Comparison of ENCODE assay signal across 15 cellular contexts in the genomic region with DNA sequence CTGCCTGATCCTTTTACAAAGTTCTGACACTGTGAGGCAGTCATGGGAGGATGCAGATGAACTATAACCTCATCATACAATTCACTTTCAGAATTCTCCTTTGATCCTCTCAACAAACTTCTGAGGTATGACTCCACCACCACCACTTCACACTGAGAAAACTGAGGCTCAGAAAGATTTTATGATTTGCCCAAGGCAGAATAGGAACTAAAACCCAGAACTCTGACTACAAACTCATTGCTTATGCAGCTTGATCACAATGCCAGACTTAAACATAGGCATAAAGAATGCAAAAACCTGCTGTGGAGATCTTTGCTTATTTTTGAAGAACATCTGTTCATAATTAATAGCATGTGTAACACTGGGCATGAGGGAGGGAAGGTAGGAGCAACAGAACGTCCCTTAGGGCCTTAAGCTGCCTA. TPM values are rescaled to one million over a fixed set of nuclear protein-coding genes. Genes with fewer than 3 reads are reported as not detected.
DNase-seq lines count a peak whose midpoint lies in the region; ATAC-seq and TF ChIP-seq lines count a peak whose summit lies in the region.
"Had no signal": no experiment of that assay in that cellular context is flagged by ENCODE, and none has a peak within 500 bp of the region (broad histone marks: within the 10 kb centered on the region; RNA-seq: fewer than 3 reads in every experiment).

No MANE protein-coding gene starts in this region.

- H3K4me3 Mint-ChIP-seq in activated naive CD8-positive, alpha-beta T cell, result no peak overlapping the region
- no peak overlapping the region for H3K4me3 Mint-ChIP-seq in activated naive CD8-positive, alpha-beta T cell treated with anti-CD3 and anti-CD28 coated beads, Interleukin-2, amount 50 U/mL, for 24 hours
- no peak overlapping the region for H3K4me3 Mint-ChIP-seq in chondrocyte (ENCODE audit: unreplicated experiment)
- no peak overlapping the region for H3K4me3 Mint-ChIP-seq in stimulated activated naive B cell treated with anti-CD40 and anti-IgM and Interleukin-4, amounts not matched to agents 10 μg/mL and 1 μg/mL and 100 μg/mL, for 72 hours
- H3K4me3 Mint-ChIP-seq: GM23338 had no signal

- no peaks in the 10 kb centered on the region for H3K36me3 ChIP-seq in IMR-90 (ENCODE audit: control insufficient read depth, insufficient read depth, low read length)

- no peak for ATAC-seq in activated naive CD8-positive, alpha-beta T cell treated with anti-CD3 and anti-CD28 coated beads, Interleukin-2, amount 50 U/mL, for 24 hours
- ATAC-seq in IMR-90 (ENCODE audit: low read depth) (peak; percentile 89), GM21619 (IDR thresholded peaks at IDR 0.05; ENCODE audit: unreplicated experiment) (no peak)
- ATAC-seq in stimulated activated naive B cell treated with anti-CD40 and anti-IgM and Interleukin-4, amounts not matched to agents 10 μg/mL and 1 μg/mL and 100 μg/mL, for 72 hours (replicated peaks), result peak; percentile 54 to 75
- ATAC-seq: GM23338, Panc1 had no signal

- H3K4me3 ChIP-seq in IMR-90 (ENCODE audit: insufficient read depth, low read depth, low read length), result no peak overlapping the region
- H3K4me3 ChIP-seq: GM23338 had no signal

- H3K4me1 ChIP-seq in IMR-90 (ENCODE audit: control insufficient read depth, insufficient read depth, low read length), result peaks cover 6% of the 10 kb centered on the region

- peaks cover 3% of the 10 kb centered on the region for H3K36me3 Mint-ChIP-seq in activated naive CD8-positive, alpha-beta T cell
- H3K36me3 Mint-ChIP-seq in activated naive CD8-positive, alpha-beta T cell treated with anti-CD3 and anti-CD28 coated beads, Interleukin-2, amount 50 U/mL, for 24 hours (ENCODE audit: low read depth), result peaks cover 4% of the 10 kb centered on the region
- no peaks in the 10 kb centered on the region for H3K36me3 Mint-ChIP-seq in chondrocyte (ENCODE audit: low read depth)
- peaks cover 19 to 28% of the 10 kb centered on the region in 2 donors for H3K36me3 Mint-ChIP-seq in stimulated activated naive B cell treated with anti-CD40 and anti-IgM and Interleukin-4, amounts not matched to agents 10 μg/mL and 1 μg/mL and 100 μg/mL, for 72 hours

- no CpG with 5 or more reads among the region's 1 CpG for WGBS in IMR-90 (ENCODE audit: extremely low coverage in 2 of 2, insufficient read length in 1 of 2), 2 experiments

- H4K91ac ChIP-seq in IMR-90 (ENCODE audit: insufficient read depth, low read depth, low read length), result no peak overlapping the region

- H2AK5ac ChIP-seq in IMR-90 (ENCODE audit: low read depth, low read length), result no peak overlapping the region

- TF ChIP-seq POLR2A in IMR-90 (IDR thresholded peaks at IDR 0.05; ENCODE audit: low read depth, low read length), result no peak

- no peaks in the 10 kb centered on the region for H3K9me3 Mint-ChIP-seq in activated naive CD8-positive, alpha-beta T cell (ENCODE audit: low read depth)
- H3K9me3 Mint-ChIP-seq in activated naive CD8-positive, alpha-beta T cell treated with anti-CD3 and anti-CD28 coated beads, Interleukin-2, amount 50 U/mL, for 24 hours, result no peaks in the 10 kb centered on the region
- H3K9me3 Mint-ChIP-seq in chondrocyte (ENCODE audit: low read depth), result no peaks in the 10 kb centered on the region
- no peaks in the 10 kb centered on the region for H3K9me3 Mint-ChIP-seq in stimulated activated naive B cell treated with anti-CD40 and anti-IgM and Interleukin-4, amounts not matched to agents 10 μg/mL and 1 μg/mL and 100 μg/mL, for 72 hours
- H3K9me3 Mint-ChIP-seq: GM23338 had no signal

- no TSS peak for BruUV-seq in IMR-90 (replicated peaks; lab: Mats Ljungman, UMichigan)

- CTCF ChIA-PET in IMR-90 (lab: Yijun Ruan, JAX), result interaction anchor here (0.9 to 1.3 kb wide), 3 partner anchors 11 to 162 kb away, joined by 3 to 5 read pairs (median 3); no protein-coding TSS in a partner anchor

- H3K14ac ChIP-seq in IMR-90 (replicated peaks; ENCODE audit: low read depth, low read length), result no peak overlapping the region

- intact Hi-C loops in IMR-90 (cut with micrococcal nuclease), result no loop called here

- TF ChIP-seq RAD21 in IMR-90 (IDR thresholded peaks at IDR 0.05; ENCODE audit: low read length), result no peak

- no peak overlapping the region for H4K5ac ChIP-seq in IMR-90 (ENCODE audit: low read depth, low read length)

- no peaks in the 10 kb centered on the region; the same call in 1 of the 2 replicates for H3K9me1 ChIP-seq in IMR-90 (ENCODE audit: insufficient read depth, low read length)

- no peak overlapping the region for H2BK20ac ChIP-seq in IMR-90 (ENCODE audit: low read depth, low read length)

- no peaks in the 10 kb centered on the region for H3K27me3 ChIP-seq in IMR-90 (ENCODE audit: control insufficient read depth, insufficient read depth, low read length)

- H4K8ac ChIP-seq in IMR-90 (ENCODE audit: low read depth in 2 of 2, low read length in 2 of 2), result no peak overlapping the region

- H3K79me1 ChIP-seq in IMR-90 (ENCODE audit: low read depth in 1 of 2, low read length in 2 of 2), result peaks cover 33 to 47% of the 10 kb centered on the region in 2 experiments

- H3K56ac ChIP-seq in IMR-90 (ENCODE audit: extremely low read depth, insufficient read depth, low read length), result no peak overlapping the region

- H3K9me3 ChIP-seq in IMR-90 (ENCODE audit: control insufficient read depth, insufficient read depth, low read length), result no peaks in the 10 kb centered on the region

- no peak overlapping the region for H2BK5ac ChIP-seq in IMR-90 (ENCODE audit: low read depth, low read length, poor library complexity, severe bottlenecking)

- H2AK9ac ChIP-seq in IMR-90 (replicated peaks; ENCODE audit: low read depth, low read length, poor library complexity), result no peak overlapping the region

- peak overlapping the region; percentile 0; the same call in 1 of the 2 replicates for H3K4me2 ChIP-seq in IMR-90 (ENCODE audit: low read depth, low read length)
- H3K4me2 ChIP-seq: GM23338 had no signal

- H4K20me1 ChIP-seq in IMR-90 (ENCODE audit: insufficient read depth, low read length), result peaks cover 19% of the 10 kb centered on the region

- no peak overlapping the region for H3K18ac ChIP-seq in IMR-90 (ENCODE audit: low read depth, low read length)

- no peak overlapping the region for H3K9ac ChIP-seq in IMR-90 (ENCODE audit: low read depth, low read length)

- H3K27me3 Mint-ChIP-seq in activated naive CD8-positive, alpha-beta T cell, result no peaks in the 10 kb centered on the region
- H3K27me3 Mint-ChIP-seq in activated naive CD8-positive, alpha-beta T cell treated with anti-CD3 and anti-CD28 coated beads, Interleukin-2, amount 50 U/mL, for 24 hours, result no peaks in the 10 kb centered on the region
- no peaks in the 10 kb centered on the region for H3K27me3 Mint-ChIP-seq in chondrocyte (ENCODE audit: low read depth)
- no peaks in the 10 kb centered on the region for H3K27me3 Mint-ChIP-seq in stimulated activated naive B cell treated with anti-CD40 and anti-IgM and Interleukin-4, amounts not matched to agents 10 μg/mL and 1 μg/mL and 100 μg/mL, for 72 hours

- no peak overlapping the region for H2AFZ ChIP-seq in IMR-90 (replicated peaks; ENCODE audit: low read length, poor library complexity)
- H2AFZ ChIP-seq: GM23338 had no signal

- peak overlapping the region; percentile 55 for H3K27ac Mint-ChIP-seq in activated naive CD8-positive, alpha-beta T cell
- no peak overlapping the region for H3K27ac Mint-ChIP-seq in activated naive CD8-positive, alpha-beta T cell treated with anti-CD3 and anti-CD28 coated beads, Interleukin-2, amount 50 U/mL, for 24 hours
- H3K27ac Mint-ChIP-seq in chondrocyte (ENCODE audit: unreplicated experiment), result no peak overlapping the region
- no peak overlapping the region for H3K27ac Mint-ChIP-seq in stimulated activated naive B cell treated with anti-CD40 and anti-IgM and Interleukin-4, amounts not matched to agents 10 μg/mL and 1 μg/mL and 100 μg/mL, for 72 hours
- H3K27ac Mint-ChIP-seq: GM23338 had no signal

- H3K4me1 Mint-ChIP-seq in activated naive CD8-positive, alpha-beta T cell (ENCODE audit: low read depth), result peaks cover 19% of the 10 kb centered on the region
- peaks cover 24% of the 10 kb centered on the region for H3K4me1 Mint-ChIP-seq in activated naive CD8-positive, alpha-beta T cell treated with anti-CD3 and anti-CD28 coated beads, Interleukin-2, amount 50 U/mL, for 24 hours
- H3K4me1 Mint-ChIP-seq in chondrocyte (ENCODE audit: low read depth), result peaks cover 19% of the 10 kb centered on the region
- H3K4me1 Mint-ChIP-seq in stimulated activated naive B cell treated with anti-CD40 and anti-IgM and Interleukin-4, amounts not matched to agents 10 μg/mL and 1 μg/mL and 100 μg/mL, for 72 hours, result peaks cover 13 to 35% of the 10 kb centered on the region in 2 donors

- TF ChIP-seq CTCF in IMR-90 (conservative IDR thresholded peaks at IDR 0.05; ENCODE audit: low read depth, low read length), result no peak
- peak; percentile 9 for TF ChIP-seq CTCF in chondrocyte (IDR thresholded peaks at IDR 0.05)

- no peak overlapping the region for H3K27ac ChIP-seq in IMR-90 (ENCODE audit: insufficient read depth, low read length)

- dilution Hi-C loops in IMR-90 (cut with HindIII; ENCODE audit: low sequenced_read_pairs, unreplicated experiment), result no loop called here

- H2BK120ac ChIP-seq in IMR-90 (ENCODE audit: low read depth, low read length), result no peak overlapping the region

- no peak overlapping the region for H2BK15ac ChIP-seq in IMR-90 (ENCODE audit: low read depth, low read length)

- POLR2A ChIA-PET in IMR-90 (lab: Charles Lee; ENCODE audit: unreplicated experiment), result no interaction called here

- H3K23ac ChIP-seq in IMR-90 (ENCODE audit: low read depth, low read length), result no peak overlapping the region

- no peak for DNase-seq in activated naive CD8-positive, alpha-beta T cell treated with anti-CD3 and anti-CD28 coated beads, Interleukin-2, amount 50 U/mL, for 24 hours
- peak; percentile 78 for DNase-seq in IMR-90
- no peak for DNase-seq in chondrocyte (ENCODE audit: low spot score)
- no peak for DNase-seq in stimulated activated naive B cell treated with anti-CD40 and anti-IgM and Interleukin-4, amounts not matched to agents 10 μg/mL and 1 μg/mL and 100 μg/mL, for 72 hours
- DNase-seq in inferior parietal cortex (ENCODE audit: extremely low spot score), result no peak
- DNase-seq in NCI-H748 treated with DMSO at 0.1 percent for 48 hours (lab: John Stamatoyannopoulos, UW), result no peak
- DNase-seq: C1 segment of cervical spinal cord, midbrain, NCI-H345, posterior cingulate gyrus, T-helper 9 cell had no signal

- in situ Hi-C loops in IMR-90 (cut with MboI; ENCODE audit: low sequenced_read_pairs), result no loop called here

- no peak overlapping the region for H3K4ac ChIP-seq in IMR-90 (ENCODE audit: low read depth, low read length)

TF ChIP-seq in IMR-90, 13 proteins besides CTCF, POLR2A, EP300 and RAD21 (continues in another document):
- no peak for TF ChIP-seq CHD1 (IDR thresholded peaks at IDR 0.05; ENCODE audit: low read depth, low read length)

RNA-seq across cellular contexts. Expression of gene FAM168A, which starts 20.4 kb away (rescaled TPM):
- total RNA-seq in IMR-90 (2012; rRNA removed) (13.1 and 13.6 TPM in 2 replicates), chondrocyte (53.7 to 62.4 TPM (median 58.0 TPM) in 3 replicates)
- 22.8 and 25.9 TPM in 2 replicates for polyA plus RNA-seq in IMR-90 (2012; rRNA removed)
- 6.5 and 14.4 TPM in 2 replicates for polyA plus RNA-seq in IMR-90 (2012; cell fraction: cytosol; rRNA removed)
- 38.0 and 40.8 TPM in 2 replicates for polyA plus RNA-seq in IMR-90 (2012; cell fraction: nucleus; rRNA removed; ENCODE audit: low replicate concordance)

Comparison
In these comparisons a context has a peak if more than half of its experiments do, and no peak if none do; other contexts are left out.
1. ATAC-seq: peak in IMR-90 (single experiment) and stimulated activated naive B cell treated with anti-CD40 and anti-IgM and Interleukin-4, amounts not matched to agents 10 μg/mL and 1 μg/mL and 100 μg/mL, for 72 hours (2 of 2); none in activated naive CD8-positive, alpha-beta T cell treated with anti-CD3 and anti-CD28 coated beads, Interleukin-2, amount 50 U/mL, for 24 hours (single experiment) and GM21619 (single experiment).